9 cellular contexts compared by ENCODE assay signal in the genomic region with DNA sequence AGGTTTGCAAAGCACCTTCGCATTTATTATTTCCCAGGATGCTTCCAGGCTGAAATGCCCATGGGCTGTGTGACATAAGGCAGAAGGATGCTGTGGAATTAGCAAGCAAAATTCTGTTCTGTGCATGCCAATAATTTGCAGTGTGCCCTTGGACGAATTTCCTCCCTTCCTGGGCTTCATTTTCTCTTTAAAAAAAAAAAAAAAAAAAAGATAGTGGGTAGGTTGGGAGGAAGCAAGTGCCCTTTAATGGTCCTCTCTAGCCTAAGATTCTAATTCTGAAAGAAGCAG. TPM values are rescaled to one million over a fixed set of nuclear protein-coding genes. Genes with fewer than 3 reads are reported as not detected.
DNase-seq lines count a peak whose midpoint lies in the region; ATAC-seq and TF ChIP-seq lines count a peak whose summit lies in the region.
"Had no signal": no experiment of that assay in that cellular context is flagged by ENCODE, and none has a peak within 500 bp of the region (broad histone marks: within the 10 kb centered on the region; RNA-seq: fewer than 3 reads in every experiment).

No MANE protein-coding gene starts in this region.

- H3K27ac ChIP-seq in GM23338 (ENCODE audit: low read depth) (peak overlapping the region; percentile 55), iPS-20b (ENCODE audit: low read length) (peak overlapping the region; percentile 40), skin epidermis (peak overlapping the region in 19 of 21 experiments; percentile 5 to 99 (median 88))

- H3K9me3 ChIP-seq in iPS-20b (ENCODE audit: insufficient read depth, low read depth, low read length): no peaks in the 10 kb centered on the region

- H4K20me1 ChIP-seq in GM23338 (replicated peaks; ENCODE audit: insufficient read depth): peaks cover 5% of the 10 kb centered on the region

- no peak for DNase-seq in GM23338 (ENCODE audit: low spot score)
- no peak for DNase-seq in HUDEP-2 (lab: John Stamatoyannopoulos, UW; ENCODE audit: unreplicated experiment in 76 of 76)
- DNase-seq in stimulated activated CD4-positive, alpha-beta T cell treated with anti-CD3 and anti-CD28 coated beads, Interleukin-15, amount 100 ng/mL, for 24 hours: no peak
- DNase-seq: activated CD4-positive, CD25-positive, alpha-beta regulatory T cell had no signal

- peak overlapping the region; percentile 93 for H3K4me2 ChIP-seq in GM23338

- peaks cover 21% of the 10 kb centered on the region for H3K36me3 Mint-ChIP-seq in GM23338 (ENCODE audit: low read depth)

- H3K4me3 ChIP-seq in GM23338 (peak overlapping the region; percentile 1; the same call in 1 of the 2 replicates), WI38 (ENCODE audit: low read depth, low read length) (peak overlapping the region; percentile 13; the same call in 1 of the 2 replicates), iPS-20b (ENCODE audit: low read length) (peak overlapping the region; percentile 14; the same call in 1 of the 2 replicates), skin epidermis (no peak overlapping the region)

- no peaks in the 10 kb centered on the region for H3K9me3 Mint-ChIP-seq in GM23338

- peak overlapping the region; percentile 67; the same call in 1 of the 2 replicates for H3K9ac ChIP-seq in iPS-20b (ENCODE audit: low read depth, low read length)

- peaks cover 61% of the 10 kb centered on the region for H3K4me1 Mint-ChIP-seq in GM23338

- H3K79me2 ChIP-seq in GM23338 (replicated peaks; ENCODE audit: insufficient read depth): peaks cover 19% of the 10 kb centered on the region

- peaks cover 38% of the 10 kb centered on the region for H3K27me3 ChIP-seq in GM23338 (ENCODE audit: insufficient read depth)
- peaks cover 19% of the 10 kb centered on the region for H3K27me3 ChIP-seq in iPS-20b (ENCODE audit: insufficient read depth, low read length)

- H3K36me3 ChIP-seq in GM23338 (ENCODE audit: insufficient read depth): peaks cover 4% of the 10 kb centered on the region; the same call in 1 of the 2 replicates
- peaks cover 18% of the 10 kb centered on the region for H3K36me3 ChIP-seq in iPS-20b (ENCODE audit: insufficient read depth, low read depth, low read length)

- no peak overlapping the region for H3K27ac Mint-ChIP-seq in GM23338

- no peak overlapping the region for H2AFZ ChIP-seq in GM23338

- H3K4me1 ChIP-seq in GM23338 (ENCODE audit: insufficient read depth) (peaks cover 48% of the 10 kb centered on the region), iPS-20b (ENCODE audit: insufficient read depth, low read length) (peaks cover 39% of the 10 kb centered on the region)

- peaks cover 18% of the 10 kb centered on the region for H3K27me3 Mint-ChIP-seq in GM23338 (ENCODE audit: insufficient read depth, low read depth, poor library complexity)

- H3K9me2 ChIP-seq in GM23338 (ENCODE audit: insufficient read depth): no peaks in the 10 kb centered on the region

- ATAC-seq in GM23338: no peak
- no peak for ATAC-seq in GM19463 (IDR thresholded peaks at IDR 0.05; ENCODE audit: unreplicated experiment)
- ATAC-seq in HG03135 (IDR thresholded peaks at IDR 0.05; ENCODE audit: unreplicated experiment): no peak

- peaks cover 20% of the 10 kb centered on the region for H3F3A ChIP-seq in GM23338 (replicated peaks; ENCODE audit: low read depth)

- H3K4me3 Mint-ChIP-seq in GM23338: no peak overlapping the region; the same call in 2 of the 3 replicates

- TF ChIP-seq CTCF in GM23338 (conservative IDR thresholded peaks at IDR 0.05; ENCODE audit: low read depth in 2 of 2) (no peak), WI38 (IDR thresholded peaks at IDR 0.05; ENCODE audit: low read depth, low read length) (no peak)

TF ChIP-seq in GM23338, 12 proteins besides CTCF, POLR2A, EP300 and RAD21 (continues in another document):
- TF ChIP-seq ZNF331 (CRISPR knock-in tag; IDR thresholded peaks at IDR 0.05; ENCODE audit: low read depth) (no peak), EZH2phosphoT487 (IDR thresholded peaks at IDR 0.05; ENCODE audit: unreplicated experiment) (no peak), ZNF114 (CRISPR knock-in tag; IDR thresholded peaks at IDR 0.05) (no peak)
- TF ChIP-seq, protein P1, sequence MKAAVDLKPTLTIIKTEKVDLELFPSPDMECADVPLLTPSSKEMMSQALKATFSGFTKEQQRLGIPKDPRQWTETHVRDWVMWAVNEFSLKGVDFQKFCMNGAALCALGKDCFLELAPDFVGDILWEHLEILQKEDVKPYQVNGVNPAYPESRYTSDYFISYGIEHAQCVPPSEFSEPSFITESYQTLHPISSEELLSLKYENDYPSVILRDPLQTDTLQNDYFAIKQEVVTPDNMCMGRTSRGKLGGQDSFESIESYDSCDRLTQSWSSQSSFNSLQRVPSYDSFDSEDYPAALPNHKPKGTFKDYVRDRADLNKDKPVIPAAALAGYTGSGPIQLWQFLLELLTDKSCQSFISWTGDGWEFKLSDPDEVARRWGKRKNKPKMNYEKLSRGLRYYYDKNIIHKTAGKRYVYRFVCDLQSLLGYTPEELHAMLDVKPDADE (IDR thresholded peaks at IDR 0.05): no peak
- TF ChIP-seq, protein P2, sequence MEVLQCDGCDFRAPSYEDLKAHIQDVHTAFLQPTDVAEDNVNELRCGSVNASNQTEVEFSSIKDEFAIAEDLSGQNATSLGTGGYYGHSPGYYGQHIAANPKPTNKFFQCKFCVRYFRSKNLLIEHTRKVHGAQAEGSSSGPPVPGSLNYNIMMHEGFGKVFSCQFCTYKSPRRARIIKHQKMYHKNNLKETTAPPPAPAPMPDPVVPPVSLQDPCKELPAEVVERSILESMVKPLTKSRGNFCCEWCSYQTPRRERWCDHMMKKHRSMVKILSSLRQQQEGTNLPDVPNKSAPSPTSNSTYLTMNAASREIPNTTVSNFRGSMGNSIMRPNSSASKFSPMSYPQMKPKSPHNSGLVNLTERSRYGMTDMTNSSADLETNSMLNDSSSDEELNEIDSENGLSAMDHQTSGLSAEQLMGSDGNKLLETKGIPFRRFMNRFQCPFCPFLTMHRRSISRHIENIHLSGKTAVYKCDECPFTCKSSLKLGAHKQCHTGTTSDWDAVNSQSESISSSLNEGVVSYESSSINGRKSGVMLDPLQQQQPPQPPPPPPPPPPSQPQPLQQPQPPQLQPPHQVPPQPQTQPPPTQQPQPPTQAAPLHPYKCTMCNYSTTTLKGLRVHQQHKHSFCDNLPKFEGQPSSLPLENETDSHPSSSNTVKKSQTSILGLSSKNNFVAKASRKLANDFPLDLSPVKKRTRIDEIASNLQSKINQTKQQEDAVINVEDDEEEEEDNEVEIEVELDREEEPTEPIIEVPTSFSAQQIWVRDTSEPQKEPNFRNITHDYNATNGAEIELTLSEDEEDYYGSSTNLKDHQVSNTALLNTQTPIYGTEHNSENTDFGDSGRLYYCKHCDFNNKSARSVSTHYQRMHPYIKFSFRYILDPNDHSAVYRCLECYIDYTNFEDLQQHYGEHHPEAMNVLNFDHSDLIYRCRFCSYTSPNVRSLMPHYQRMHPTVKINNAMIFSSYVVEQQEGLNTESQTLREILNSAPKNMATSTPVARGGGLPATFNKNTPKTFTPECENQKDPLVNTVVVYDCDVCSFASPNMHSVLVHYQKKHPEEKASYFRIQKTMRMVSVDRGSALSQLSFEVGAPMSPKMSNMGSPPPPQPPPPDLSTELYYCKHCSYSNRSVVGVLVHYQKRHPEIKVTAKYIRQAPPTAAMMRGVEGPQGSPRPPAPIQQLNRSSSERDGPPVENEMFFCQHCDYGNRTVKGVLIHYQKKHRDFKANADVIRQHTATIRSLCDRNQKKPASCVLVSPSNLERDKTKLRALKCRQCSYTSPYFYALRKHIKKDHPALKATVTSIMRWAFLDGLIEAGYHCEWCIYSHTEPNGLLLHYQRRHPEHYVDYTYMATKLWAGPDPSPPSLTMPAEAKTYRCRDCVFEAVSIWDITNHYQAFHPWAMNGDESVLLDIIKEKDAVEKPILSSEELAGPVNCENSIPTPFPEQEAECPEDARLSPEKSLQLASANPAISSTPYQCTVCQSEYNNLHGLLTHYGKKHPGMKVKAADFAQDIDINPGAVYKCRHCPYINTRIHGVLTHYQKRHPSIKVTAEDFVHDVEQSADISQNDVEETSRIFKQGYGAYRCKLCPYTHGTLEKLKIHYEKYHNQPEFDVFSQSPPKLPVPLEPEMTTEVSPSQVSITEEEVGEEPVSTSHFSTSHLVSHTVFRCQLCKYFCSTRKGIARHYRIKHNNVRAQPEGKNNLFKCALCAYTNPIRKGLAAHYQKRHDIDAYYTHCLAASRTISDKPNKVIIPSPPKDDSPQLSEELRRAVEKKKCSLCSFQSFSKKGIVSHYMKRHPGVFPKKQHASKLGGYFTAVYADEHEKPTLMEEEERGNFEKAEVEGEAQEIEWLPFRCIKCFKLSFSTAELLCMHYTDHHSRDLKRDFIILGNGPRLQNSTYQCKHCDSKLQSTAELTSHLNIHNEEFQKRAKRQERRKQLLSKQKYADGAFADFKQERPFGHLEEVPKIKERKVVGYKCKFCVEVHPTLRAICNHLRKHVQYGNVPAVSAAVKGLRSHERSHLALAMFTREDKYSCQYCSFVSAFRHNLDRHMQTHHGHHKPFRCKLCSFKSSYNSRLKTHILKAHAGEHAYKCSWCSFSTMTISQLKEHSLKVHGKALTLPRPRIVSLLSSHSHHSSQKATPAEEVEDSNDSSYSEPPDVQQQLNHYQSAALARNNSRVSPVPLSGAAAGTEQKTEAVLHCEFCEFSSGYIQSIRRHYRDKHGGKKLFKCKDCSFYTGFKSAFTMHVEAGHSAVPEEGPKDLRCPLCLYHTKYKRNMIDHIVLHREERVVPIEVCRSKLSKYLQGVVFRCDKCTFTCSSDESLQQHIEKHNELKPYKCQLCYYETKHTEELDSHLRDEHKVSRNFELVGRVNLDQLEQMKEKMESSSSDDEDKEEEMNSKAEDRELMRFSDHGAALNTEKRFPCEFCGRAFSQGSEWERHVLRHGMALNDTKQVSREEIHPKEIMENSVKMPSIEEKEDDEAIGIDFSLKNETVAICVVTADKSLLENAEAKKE (CRISPR knock-in tag; IDR thresholded peaks at IDR 0.05): no peak

RNA-seq across cellular contexts. Expression of gene ID3, which starts 2.5 kb away (rescaled TPM):
- total RNA-seq in GM23338 (2014; rRNA removed; shearing (Covaris generic)): 153 and 164 TPM in 2 replicates
- polyA plus RNA-seq in GM23338 (2016; fragmentation: Nextera tagmentation; extraction: Ambion mirVana): 330 and 345 TPM in 2 replicates

RNA-seq across cellular contexts. Expression of gene E2F2, which starts 30.7 kb away (rescaled TPM):
- total RNA-seq in GM23338 (2014; rRNA removed; shearing (Covaris generic)): 2.6 and 3.4 TPM in 2 replicates
- polyA plus RNA-seq in GM23338 (2016; fragmentation: Nextera tagmentation; extraction: Ambion mirVana): 0.78 and 1.6 TPM in 2 replicates

Comparison
In these comparisons a context has a peak if more than half of its experiments do, and no peak if none do; other contexts are left out.
1. H3K4me3 ChIP-seq: peak in GM23338 (single experiment), WI38 (single experiment) and iPS-20b (single experiment); none in skin epidermis (0 of 7).
2. Peak in every context shown above with its lines, with median percentiles within 50 percentile points of each other: H3K27ac ChIP-seq.